8 cellular contexts compared by ENCODE assay signal in genomic region chr14:63641473-63642228, GRCh38.
A peak's percentile ranks its signal among the peaks of the same experiment; 100 is the strongest.
DNase-seq lines count a peak whose midpoint lies in the region; ATAC-seq lines count a peak whose summit lies in the region.

A gene with protein sequence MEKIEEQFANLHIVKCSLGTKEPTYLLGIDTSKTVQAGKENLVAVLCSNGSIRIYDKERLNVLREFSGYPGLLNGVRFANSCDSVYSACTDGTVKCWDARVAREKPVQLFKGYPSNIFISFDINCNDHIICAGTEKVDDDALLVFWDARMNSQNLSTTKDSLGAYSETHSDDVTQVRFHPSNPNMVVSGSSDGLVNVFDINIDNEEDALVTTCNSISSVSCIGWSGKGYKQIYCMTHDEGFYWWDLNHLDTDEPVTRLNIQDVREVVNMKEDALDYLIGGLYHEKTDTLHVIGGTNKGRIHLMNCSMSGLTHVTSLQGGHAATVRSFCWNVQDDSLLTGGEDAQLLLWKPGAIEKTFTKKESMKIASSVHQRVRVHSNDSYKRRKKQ (minus strand): TSS chr14:63641871. CDS start chr14:63599942, 41,929 bp downstream.

- H3K27me3 ChIP-seq in BLaER1 treated with 17β-estradiol and CSF1 and Interleukin-3, amounts not matched to agents 10 nM and 100 nM = no peaks in the 10 kb centered on the region

- peak within 1 kb of the TSS; percentile 62 to 79 (median 68) for H3K4me3 ChIP-seq in BLaER1 treated with 17β-estradiol and CSF1 and Interleukin-3, amounts not matched to agents 10 nM and 100 nM

- peaks cover 0 to 37% (median 30%) of the 10 kb centered on the region in 11 experiments; a peak in 18 of 22 replicates for H3K36me3 ChIP-seq in BLaER1 treated with 17β-estradiol and CSF1 and Interleukin-3, amounts not matched to agents 10 nM and 100 nM

- peaks cover 14 to 33% (median 26%) of the 10 kb centered on the region in 10 experiments; a peak in 19 of 20 replicates for H3K4me1 ChIP-seq in BLaER1 treated with 17β-estradiol and CSF1 and Interleukin-3, amounts not matched to agents 10 nM and 100 nM

- H3K9me3 ChIP-seq in BLaER1 treated with 17β-estradiol and CSF1 and Interleukin-3, amounts not matched to agents 10 nM and 100 nM (replicated peaks in 1 of 11) = peaks cover 6 to 18% (median 16%) of the 10 kb centered on the region in 11 experiments; a peak in 20 of 22 replicates

- no peaks in the 10 kb centered on the region; a peak in 2 of 22 replicates for H4K20me1 ChIP-seq in BLaER1 treated with 17β-estradiol and CSF1 and Interleukin-3, amounts not matched to agents 10 nM and 100 nM

- peak; percentile 82 for ATAC-seq in HG03460 (IDR thresholded peaks at IDR 0.05; ENCODE audit: unreplicated experiment)

- DNase-seq in GM19240 (ENCODE audit: insufficient read length, low spot score) (peak; percentile 68), NCI-H524 treated with DMSO at 0.1 percent for 48 hours (lab: John Stamatoyannopoulos, UW) (peak; percentile 100), kidney glomerular epithelial cell (lab: John Stamatoyannopoulos, UW) (peak; percentile 99)
- DNase-seq in activated CD4-positive, alpha-beta T cell treated with anti-CD3 and anti-CD28 coated beads for 4 hours = peak; percentile 92 to 95
- peak; percentile 70 to 87 for DNase-seq in stimulated activated CD4-positive, alpha-beta T cell treated with anti-CD3 and anti-CD28 coated beads, Interleukin-1b, Interleukin-23, amount 100 ng/mL, for 1 hour (ENCODE audit: low read depth in 2 of 2)

- peak within 1 kb of the TSS; percentile 75 to 92 (median 85) for H3K4me2 ChIP-seq in BLaER1 treated with 17β-estradiol and CSF1 and Interleukin-3, amounts not matched to agents 10 nM and 100 nM

- H3K27ac ChIP-seq in BLaER1 treated with 17β-estradiol and CSF1 and Interleukin-3, amounts not matched to agents 10 nM and 100 nM = peak within 1 kb of the TSS; percentile 82 to 97 (median 90)
- peak within 1 kb of the TSS; percentile 99 for H3K27ac ChIP-seq in cingulate gyrus (ENCODE audit: low read depth, low read length)

- peak within 1 kb of the TSS; percentile 82 to 93 (median 88) for H3K9ac ChIP-seq in BLaER1 treated with 17β-estradiol and CSF1 and Interleukin-3, amounts not matched to agents 10 nM and 100 nM

Comparison
In these comparisons a context has a peak if more than half of its experiments do, and no peak if none do; other contexts are left out.
1. Peak in every context shown above with its lines: DNase-seq, ATAC-seq, H3K4me3 ChIP-seq and H3K27ac ChIP-seq.